Comparison of ENCODE assay signal across 17 cellular contexts in genomic region chr5:74665246-74665645, GRCh38.
"Had no signal": no experiment of that assay in that cellular context is flagged by ENCODE, and none has a peak within 500 bp of the region (broad histone marks: within the 10 kb centered on the region; RNA-seq: fewer than 3 reads in every experiment).

No MANE protein-coding gene starts in this region.

- H3K4me2 ChIP-seq: hepatocyte had no signal

- H3K27ac ChIP-seq: hepatocyte, left lung, prostate gland, spleen had no signal

- H3K79me2 ChIP-seq: hepatocyte had no signal

- H3K36me3 ChIP-seq: left lung, prostate gland, spleen had no signal

- H3K9me3 ChIP-seq: left lung, prostate gland had no signal

- DNase-seq: activated CD4-positive, alpha-beta memory T cell treated with anti-CD3 and anti-CD28 coated beads for 36 hours; activated CD4-positive, alpha-beta T cell treated with anti-CD3 and anti-CD28 coated beads for 36 hours; activated CD8-positive, alpha-beta memory T cell treated with anti-CD3 and anti-CD28 coated beads, Interleukin-2, amount 10 ng/mL, durations not matched to agents 7 days and 5 days; activated naive CD4-positive, alpha-beta T cell treated with anti-CD3 and anti-CD28 coated beads for 36 hours; activated naive CD8-positive, alpha-beta T cell treated with anti-CD3 and anti-CD28 coated beads, Interleukin-2, amount 50 U/mL, for 24 hours; activated T-cell treated with anti-CD3 and anti-CD28 coated beads, Interleukin-2, amount 50 U/mL, for 1 hour; erythroblast; left lung; right cardiac atrium; spleen; stimulated activated CD4-positive, alpha-beta T cell treated with anti-CD3 and anti-CD28 coated beads, Interleukin-1b, Interleukin-23, amount 100 ng/mL, for 48 hours; T-helper 17 cell had no signal

- FAIRE-seq: keratinocyte, urothelium cell line had no signal

- H3K27me3 ChIP-seq: dorsolateral prefrontal cortex, hepatocyte, left lung had no signal

- ATAC-seq: activated CD4-positive, alpha-beta T cell treated with anti-CD3 and anti-CD28 coated beads for 36 hours; activated CD8-positive, alpha-beta memory T cell treated with anti-CD3 and anti-CD28 coated beads, Interleukin-2, amount 10 ng/mL, durations not matched to agents 7 days and 5 days; activated naive CD8-positive, alpha-beta T cell treated with anti-CD3 and anti-CD28 coated beads, Interleukin-2, amount 50 U/mL, for 24 hours; left lung; right cardiac atrium; T-helper 17 cell had no signal

- H3K4me3 ChIP-seq: dorsolateral prefrontal cortex, hepatocyte, left lung, prostate gland, spleen had no signal

- H2AFZ ChIP-seq: hepatocyte had no signal

- H3K4me1 ChIP-seq: left lung, prostate gland, spleen had no signal
